8 cellular contexts compared by ENCODE assay signal in the genomic region with DNA sequence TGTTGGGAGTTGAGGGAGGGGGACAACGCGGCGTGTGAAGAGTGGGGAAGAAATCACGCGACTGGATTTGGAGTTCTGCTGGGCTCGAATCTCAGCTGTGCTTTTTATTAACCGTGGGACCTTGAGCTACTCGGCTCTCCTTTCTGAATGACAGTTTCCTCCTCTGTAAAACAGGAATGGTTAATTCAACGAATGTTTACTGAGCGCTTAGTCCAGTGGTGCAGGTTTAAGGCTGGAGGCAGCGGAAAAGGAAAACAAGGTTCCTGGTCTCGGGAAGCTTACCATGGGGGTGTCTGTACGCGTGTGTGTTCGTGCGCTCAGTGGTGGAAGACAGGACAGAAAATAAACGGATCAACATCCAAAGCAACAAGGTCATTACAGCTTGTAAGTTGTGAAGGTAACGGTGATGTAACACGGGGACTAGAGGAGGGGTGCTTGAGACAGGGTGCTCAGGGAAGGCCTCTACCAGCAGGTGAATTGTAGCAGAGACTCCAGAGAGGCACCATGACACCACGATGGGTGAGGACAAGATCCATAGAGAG. TPM values are rescaled to one million over a fixed set of nuclear protein-coding genes. Genes with fewer than 3 reads are reported as not detected.
DNase-seq lines count a peak whose midpoint lies in the region; ATAC-seq and TF ChIP-seq lines count a peak whose summit lies in the region.

No MANE protein-coding gene starts in this region.

- no peak overlapping the region for H3K27ac ChIP-seq in HUES6 (ENCODE audit: low read depth, low read length)

- no peaks in the 10 kb centered on the region for H3K9me3 Mint-ChIP-seq in central memory CD8-positive, alpha-beta T cell
- H3K9me3 Mint-ChIP-seq in nephron progenitor cell = peaks cover 7% of the 10 kb centered on the region

- H3K27me3 Mint-ChIP-seq in central memory CD8-positive, alpha-beta T cell = peaks cover 74% of the 10 kb centered on the region
- H3K27me3 Mint-ChIP-seq in nephron progenitor cell (ENCODE audit: low read depth, poor library complexity) = peaks cover 90% of the 10 kb centered on the region

- H3K27ac Mint-ChIP-seq in central memory CD8-positive, alpha-beta T cell (ENCODE audit: low read depth) = no peak overlapping the region
- no peak overlapping the region for H3K27ac Mint-ChIP-seq in nephron progenitor cell

- H3K36me3 Mint-ChIP-seq in central memory CD8-positive, alpha-beta T cell (ENCODE audit: insufficient read depth) = no peaks in the 10 kb centered on the region
- H3K36me3 Mint-ChIP-seq in nephron progenitor cell (ENCODE audit: low read depth) = no peaks in the 10 kb centered on the region

- H3K9me3 ChIP-seq in BE2C = no peaks in the 10 kb centered on the region
- no peaks in the 10 kb centered on the region for H3K9me3 ChIP-seq in HUES6 (ENCODE audit: control insufficient read depth, insufficient read depth, low read depth, low read length)

- H3K27me3 ChIP-seq in BE2C = peaks cover 8% of the 10 kb centered on the region
- peaks cover 67% of the 10 kb centered on the region for H3K27me3 ChIP-seq in HUES6 (ENCODE audit: control insufficient read depth, insufficient read depth, low read length)

- TF ChIP-seq CTCF in BE2C (IDR thresholded peaks at IDR 0.05; ENCODE audit: low read depth, low read length) (no peak), nephron progenitor cell (IDR thresholded peaks at IDR 0.05) (no peak)

- ATAC-seq in central memory CD8-positive, alpha-beta T cell (replicated peaks; ENCODE audit: extremely low read depth, poor library complexity, severe bottlenecking) = no peak
- no peak for ATAC-seq in GM18907 (IDR thresholded peaks at IDR 0.05; ENCODE audit: unreplicated experiment)
- ATAC-seq in HG02759 (IDR thresholded peaks at IDR 0.05; ENCODE audit: unreplicated experiment) = no peak
- no peak for ATAC-seq in GM18861 (IDR thresholded peaks at IDR 0.05; ENCODE audit: unreplicated experiment)

- H3K36me3 ChIP-seq in BE2C (no peaks in the 10 kb centered on the region), HUES6 (ENCODE audit: control insufficient read depth, insufficient read depth, low read length) (no peaks in the 10 kb centered on the region)

- peaks cover 10% of the 10 kb centered on the region for H3K4me1 Mint-ChIP-seq in central memory CD8-positive, alpha-beta T cell
- H3K4me1 Mint-ChIP-seq in nephron progenitor cell = peaks cover 35% of the 10 kb centered on the region

- DNase-seq in BE2C (no peak), nephron progenitor cell (no peak), NCI-H1930 (lab: John Stamatoyannopoulos, UW) (no peak)
- DNase-seq in central memory CD8-positive, alpha-beta T cell (ENCODE audit: low spot score in 2 of 2) = no peak

- H3K9ac ChIP-seq in HUES6 (ENCODE audit: low read length) = no peak overlapping the region

- peak overlapping the region; percentile 21 for H3K4me3 Mint-ChIP-seq in central memory CD8-positive, alpha-beta T cell
- peak overlapping the region; percentile 76 for H3K4me3 Mint-ChIP-seq in nephron progenitor cell

- no peaks in the 10 kb centered on the region for H3K4me1 ChIP-seq in BE2C
- peaks cover 19% of the 10 kb centered on the region for H3K4me1 ChIP-seq in HUES6 (ENCODE audit: control insufficient read depth, insufficient read depth, low read length)

- peak overlapping the region; percentile 57 for H3K4me3 ChIP-seq in BE2C (ENCODE audit: low read depth, low read length)
- H3K4me3 ChIP-seq in HUES6 (ENCODE audit: low read depth, low read length) = peak overlapping the region; percentile 88

RNA-seq across cellular contexts. Expression of a gene that starts 0.3 kb away (rescaled TPM):
- polyA plus RNA-seq in BE2C (2012; ENCODE audit: insufficient read depth, insufficient read length, low read depth) = not detected

RNA-seq across cellular contexts. Expression of a gene that starts 0.4 kb away (rescaled TPM):
- polyA plus RNA-seq in BE2C (2012; ENCODE audit: insufficient read depth, insufficient read length, low read depth) = 4.1 TPM

RNA-seq across cellular contexts. Expression of a gene that starts 16.5 kb away (rescaled TPM):
- polyA plus RNA-seq in BE2C (2012; ENCODE audit: insufficient read depth, insufficient read length, low read depth) = 26.0 TPM

RNA-seq across cellular contexts. Expression of a gene that starts 20.8 kb away (rescaled TPM):
- 10.1 TPM for polyA plus RNA-seq in BE2C (2012; ENCODE audit: insufficient read depth, insufficient read length, low read depth)
